In the genomic region with DNA sequence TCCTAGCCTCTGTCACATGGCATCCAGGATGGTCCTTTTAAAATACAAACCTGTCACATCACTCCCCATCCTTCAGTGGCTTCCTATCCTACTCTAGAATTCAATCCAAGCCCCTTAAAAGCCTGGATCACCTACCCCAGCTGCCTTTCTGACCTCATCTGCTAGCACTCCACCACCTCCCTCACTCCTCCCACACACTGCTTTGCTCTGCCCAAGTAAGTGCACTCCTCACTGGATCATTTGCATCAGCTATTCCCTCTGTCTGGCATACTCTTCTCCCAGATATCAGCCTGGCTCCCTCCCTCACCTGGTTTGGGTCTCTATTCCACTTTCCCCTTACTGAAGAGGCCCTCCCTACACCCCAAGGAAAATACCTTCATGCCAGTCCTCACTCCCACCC, we compare ENCODE assay signal across 1 cellular context.
TF ChIP-seq lines count a peak whose summit lies in the region.

No MANE protein-coding gene starts in this region.

TF ChIP-seq in HepG2, 621 proteins besides CTCF, POLR2A, EP300 and RAD21:
- TF ChIP-seq, protein P1, sequence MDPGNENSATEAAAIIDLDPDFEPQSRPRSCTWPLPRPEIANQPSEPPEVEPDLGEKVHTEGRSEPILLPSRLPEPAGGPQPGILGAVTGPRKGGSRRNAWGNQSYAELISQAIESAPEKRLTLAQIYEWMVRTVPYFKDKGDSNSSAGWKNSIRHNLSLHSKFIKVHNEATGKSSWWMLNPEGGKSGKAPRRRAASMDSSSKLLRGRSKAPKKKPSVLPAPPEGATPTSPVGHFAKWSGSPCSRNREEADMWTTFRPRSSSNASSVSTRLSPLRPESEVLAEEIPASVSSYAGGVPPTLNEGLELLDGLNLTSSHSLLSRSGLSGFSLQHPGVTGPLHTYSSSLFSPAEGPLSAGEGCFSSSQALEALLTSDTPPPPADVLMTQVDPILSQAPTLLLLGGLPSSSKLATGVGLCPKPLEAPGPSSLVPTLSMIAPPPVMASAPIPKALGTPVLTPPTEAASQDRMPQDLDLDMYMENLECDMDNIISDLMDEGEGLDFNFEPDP (CRISPR knock-in tag; conservative IDR thresholded peaks at IDR 0.05): 0 out of 2 replicates have a peak, but pooled peaks have one; percentile 13
- TF ChIP-seq MZF1 (CRISPR knock-in tag; IDR thresholded peaks at IDR 0.05; ENCODE audit: borderline replicate concordance): no peak
- no peak for TF ChIP-seq POLR2AphosphoS2 (IDR thresholded peaks at IDR 0.05; ENCODE audit: low read depth, low read length)
- TF ChIP-seq, protein P2, sequence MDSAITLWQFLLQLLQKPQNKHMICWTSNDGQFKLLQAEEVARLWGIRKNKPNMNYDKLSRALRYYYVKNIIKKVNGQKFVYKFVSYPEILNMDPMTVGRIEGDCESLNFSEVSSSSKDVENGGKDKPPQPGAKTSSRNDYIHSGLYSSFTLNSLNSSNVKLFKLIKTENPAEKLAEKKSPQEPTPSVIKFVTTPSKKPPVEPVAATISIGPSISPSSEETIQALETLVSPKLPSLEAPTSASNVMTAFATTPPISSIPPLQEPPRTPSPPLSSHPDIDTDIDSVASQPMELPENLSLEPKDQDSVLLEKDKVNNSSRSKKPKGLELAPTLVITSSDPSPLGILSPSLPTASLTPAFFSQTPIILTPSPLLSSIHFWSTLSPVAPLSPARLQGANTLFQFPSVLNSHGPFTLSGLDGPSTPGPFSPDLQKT (CRISPR knock-in tag; IDR thresholded peaks at IDR 0.05; ENCODE audit: borderline replicate concordance): no peak
- TF ChIP-seq, protein P3, sequence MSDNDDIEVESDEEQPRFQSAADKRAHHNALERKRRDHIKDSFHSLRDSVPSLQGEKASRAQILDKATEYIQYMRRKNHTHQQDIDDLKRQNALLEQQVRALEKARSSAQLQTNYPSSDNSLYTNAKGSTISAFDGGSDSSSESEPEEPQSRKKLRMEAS (IDR thresholded peaks at IDR 0.05): no peak
- TF ChIP-seq, protein P4, sequence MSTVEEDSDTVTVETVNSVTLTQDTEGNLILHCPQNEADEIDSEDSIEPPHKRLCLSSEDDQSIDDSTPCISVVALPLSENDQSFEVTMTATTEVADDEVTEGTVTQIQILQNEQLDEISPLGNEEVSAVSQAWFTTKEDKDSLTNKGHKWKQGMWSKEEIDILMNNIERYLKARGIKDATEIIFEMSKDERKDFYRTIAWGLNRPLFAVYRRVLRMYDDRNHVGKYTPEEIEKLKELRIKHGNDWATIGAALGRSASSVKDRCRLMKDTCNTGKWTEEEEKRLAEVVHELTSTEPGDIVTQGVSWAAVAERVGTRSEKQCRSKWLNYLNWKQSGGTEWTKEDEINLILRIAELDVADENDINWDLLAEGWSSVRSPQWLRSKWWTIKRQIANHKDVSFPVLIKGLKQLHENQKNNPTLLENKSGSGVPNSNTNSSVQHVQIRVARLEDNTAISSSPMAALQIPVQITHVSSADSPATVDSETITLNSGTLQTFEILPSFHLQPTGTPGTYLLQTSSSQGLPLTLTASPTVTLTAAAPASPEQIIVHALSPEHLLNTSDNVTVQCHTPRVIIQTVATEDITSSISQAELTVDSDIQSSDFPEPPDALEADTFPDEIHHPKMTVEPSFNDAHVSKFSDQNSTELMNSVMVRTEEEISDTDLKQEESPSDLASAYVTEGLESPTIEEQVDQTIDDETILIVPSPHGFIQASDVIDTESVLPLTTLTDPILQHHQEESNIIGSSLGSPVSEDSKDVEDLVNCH (CRISPR knock-in tag; IDR thresholded peaks at IDR 0.05): no peak
